ENCODE assay signal across 15 cellular contexts in genomic region chr1:81234237-81234636, GRCh38.
A peak's percentile ranks its signal among the peaks of the same experiment; 100 is the strongest.
DNase-seq lines count a peak whose midpoint lies in the region; ATAC-seq and TF ChIP-seq lines count a peak whose summit lies in the region.
"Had no signal": no experiment of that assay in that cellular context is flagged by ENCODE, and none has a peak within 500 bp of the region (broad histone marks: within the 10 kb centered on the region; RNA-seq: fewer than 3 reads in every experiment).

No MANE protein-coding gene starts in this region.

- intact Hi-C loops in naive thymus-derived CD4-positive, alpha-beta T cell (cut with micrococcal nuclease): no loop called here

- no peak overlapping the region for H3K27ac Mint-ChIP-seq in naive thymus-derived CD4-positive, alpha-beta T cell
- no peak overlapping the region for H3K27ac Mint-ChIP-seq in endodermal cell
- H3K27ac Mint-ChIP-seq: CD4-positive, alpha-beta memory T cell had no signal

- no peak for ATAC-seq in naive thymus-derived CD4-positive, alpha-beta T cell

- H3K4me3 ChIP-seq in HEK293 (ENCODE audit: low read depth, low read length): no peak overlapping the region
- peak overlapping the region; percentile 7 for H3K4me3 ChIP-seq in adipocyte (ENCODE audit: low read length)
- no peak overlapping the region for H3K4me3 ChIP-seq in fibroblast of villous mesenchyme (ENCODE audit: low read depth, low read length)
- no peak overlapping the region for H3K4me3 ChIP-seq in naive thymus-derived CD4-positive, alpha-beta T cell (ENCODE audit: low read length)
- no peak overlapping the region for H3K4me3 ChIP-seq in endodermal cell (ENCODE audit: low read length)

- WGBS in endodermal cell (ENCODE audit: insufficient coverage in 1 of 2, insufficient read length in 1 of 2), 2 experiments: 83 to 96% methylated on average over 2 to 3 of the region's 3 CpGs

- H3K27ac ChIP-seq in HEK293 (ENCODE audit: extremely low read depth, low read depth, low read length) (no peak overlapping the region), endodermal cell (ENCODE audit: low read depth, low read length) (no peak overlapping the region)
- no peak overlapping the region for H3K27ac ChIP-seq in naive thymus-derived CD4-positive, alpha-beta T cell (ENCODE audit: low read depth, low read length)

- CTCF ChIA-PET in HEK293 (lab: Yijun Ruan, JAX): interaction anchor here (1.3 kb wide), 1 partner anchor 10 kb away, joined by 3 read pairs; no protein-coding TSS in a partner anchor
- CTCF ChIA-PET in naive thymus-derived CD4-positive, alpha-beta T cell (lab: Charles Lee): no interaction called here

- H3K36me3 ChIP-seq in HEK293 (ENCODE audit: control insufficient read depth in 2 of 2, insufficient read depth in 1 of 2, low read length in 2 of 2): no peaks in the 10 kb centered on the region
- H3K36me3 ChIP-seq in adipocyte (ENCODE audit: control insufficient read depth, insufficient read depth, low read length, severe bottlenecking): no peaks in the 10 kb centered on the region
- H3K36me3 ChIP-seq in naive thymus-derived CD4-positive, alpha-beta T cell (ENCODE audit: control insufficient read depth in 2 of 3, insufficient read depth in 3 of 3, low read length in 3 of 3): no peaks in the 10 kb centered on the region
- H3K36me3 ChIP-seq in endodermal cell (ENCODE audit: control insufficient read depth, insufficient read depth, low read length): no peaks in the 10 kb centered on the region

- DNase-seq in adipocyte (ENCODE audit: low read depth) (no peak), fibroblast of villous mesenchyme (ENCODE audit: low read depth) (peak; percentile 8), endodermal cell (no peak)
- DNase-seq in activated CD4-positive, alpha-beta T cell treated with anti-CD3 and anti-CD28 coated beads, Interleukin-2, amount 50 U/mL, for 1 hour: no peak
- DNase-seq in naive thymus-derived CD4-positive, alpha-beta T cell: no peak
- no peak for DNase-seq in activated effector memory CD4-positive, alpha-beta T cell treated with anti-CD3 and anti-CD28 coated beads, Interleukin-2, amount 50 U/mL, for 16 hours
- DNase-seq: C1 segment of cervical spinal cord; Calu3; CD4-positive, alpha-beta memory T cell; COR-L47; DMS153; DND-41; H7; HCEC 1CT had no signal

- no peak overlapping the region for H3K9ac ChIP-seq in adipocyte (ENCODE audit: low read length)
- H3K9ac ChIP-seq in endodermal cell (ENCODE audit: extremely low read depth, low read length, poor library complexity, severe bottlenecking): no peak overlapping the region

- no peaks in the 10 kb centered on the region for H3K27me3 Mint-ChIP-seq in naive thymus-derived CD4-positive, alpha-beta T cell
- no peaks in the 10 kb centered on the region for H3K27me3 Mint-ChIP-seq in endodermal cell (ENCODE audit: insufficient read depth)
- H3K27me3 Mint-ChIP-seq: CD4-positive, alpha-beta memory T cell had no signal

- no peak overlapping the region for H3K4me3 Mint-ChIP-seq in naive thymus-derived CD4-positive, alpha-beta T cell
- H3K4me3 Mint-ChIP-seq in endodermal cell: no peak overlapping the region
- H3K4me3 Mint-ChIP-seq: CD4-positive, alpha-beta memory T cell had no signal

- TF ChIP-seq CTCF in HEK293 (tag by site-specific recombination; IDR thresholded peaks at IDR 0.05) (no peak), fibroblast of villous mesenchyme (IDR thresholded peaks at IDR 0.05; ENCODE audit: insufficient read depth, low read depth, low read length) (no peak), endodermal cell (conservative IDR thresholded peaks at IDR 0.05) (no peak)

- no peaks in the 10 kb centered on the region for H3K27me3 ChIP-seq in adipocyte (replicated peaks; ENCODE audit: control insufficient read depth, insufficient read depth, low read length)
- no peaks in the 10 kb centered on the region for H3K27me3 ChIP-seq in naive thymus-derived CD4-positive, alpha-beta T cell (ENCODE audit: control insufficient read depth in 2 of 2, insufficient read depth in 2 of 2, low read length in 2 of 2)
- H3K27me3 ChIP-seq in endodermal cell (ENCODE audit: control insufficient read depth, insufficient read depth, low read length, poor library complexity, severe bottlenecking): no peaks in the 10 kb centered on the region

- no peaks in the 10 kb centered on the region for H3K9me3 Mint-ChIP-seq in naive thymus-derived CD4-positive, alpha-beta T cell
- H3K9me3 Mint-ChIP-seq in endodermal cell: no peaks in the 10 kb centered on the region

- peaks cover 0 to 2% (median 0%) of the 10 kb centered on the region in 7 donors for H3K4me1 Mint-ChIP-seq in naive thymus-derived CD4-positive, alpha-beta T cell
- peaks cover 46% of the 10 kb centered on the region for H3K4me1 Mint-ChIP-seq in endodermal cell

- POLR2A ChIA-PET in HEK293 (lab: Yijun Ruan, JAX): interaction anchor here (0.7 kb wide), 1 partner anchor 15 kb away, joined by 4 read pairs; no protein-coding TSS in a partner anchor
- POLR2A ChIA-PET in naive thymus-derived CD4-positive, alpha-beta T cell (lab: Charles Lee): no interaction called here

- H3K9me3 ChIP-seq in HEK293 (ENCODE audit: control insufficient read depth, insufficient read depth, low read depth, low read length) (no peaks in the 10 kb centered on the region), adipocyte (ENCODE audit: control insufficient read depth, low read length) (no peaks in the 10 kb centered on the region), endodermal cell (ENCODE audit: control insufficient read depth, low read length) (no peaks in the 10 kb centered on the region)
- no peaks in the 10 kb centered on the region for H3K9me3 ChIP-seq in naive thymus-derived CD4-positive, alpha-beta T cell (ENCODE audit: control insufficient read depth in 2 of 3, low read length in 3 of 3)

- H3K36me3 Mint-ChIP-seq in naive thymus-derived CD4-positive, alpha-beta T cell: no peaks in the 10 kb centered on the region
- H3K36me3 Mint-ChIP-seq in endodermal cell (ENCODE audit: low read depth): no peaks in the 10 kb centered on the region
- H3K36me3 Mint-ChIP-seq: CD4-positive, alpha-beta memory T cell had no signal

- H3K4me1 ChIP-seq in HEK293 (ENCODE audit: control insufficient read depth, insufficient read depth, low read length) (peaks cover 14% of the 10 kb centered on the region), adipocyte (ENCODE audit: control insufficient read depth, insufficient read depth, low read length) (peaks cover 22% of the 10 kb centered on the region), endodermal cell (ENCODE audit: control insufficient read depth, insufficient read depth, low read length) (peaks cover 4% of the 10 kb centered on the region)
- H3K4me1 ChIP-seq in naive thymus-derived CD4-positive, alpha-beta T cell (ENCODE audit: control insufficient read depth in 2 of 2, insufficient read depth in 2 of 2, low read length in 2 of 2): no peaks in the 10 kb centered on the region

TF ChIP-seq in HEK293, 187 proteins besides CTCF, POLR2A, EP300 and RAD21:
- no peak for TF ChIP-seq PBX3 (CRISPR knock-in tag; IDR thresholded peaks at IDR 0.05)
- TF ChIP-seq ATF2 (tag by site-specific recombination; IDR thresholded peaks at IDR 0.05; ENCODE audit: low read depth): no peak
- 0 out of 2 replicates have a peak, but pooled peaks have one; percentile 38 for TF ChIP-seq ZBTB17 (tag by site-specific recombination; IDR thresholded peaks at IDR 0.05)
- TF ChIP-seq FEZF1 (tag by site-specific recombination; IDR thresholded peaks at IDR 0.05): peak; percentile 25; the same call in 1 of the 2 replicates
- TF ChIP-seq ZNF350 (tag by site-specific recombination; IDR thresholded peaks at IDR 0.05): no peak
- TF ChIP-seq MYNN (tag by site-specific recombination; IDR thresholded peaks at IDR 0.05; ENCODE audit: borderline replicate concordance): no peak
TF ChIP-seq in HEK293: peak in this region for 2.
